Comparison of ENCODE assay signal across 15 cellular contexts in the genomic region with DNA sequence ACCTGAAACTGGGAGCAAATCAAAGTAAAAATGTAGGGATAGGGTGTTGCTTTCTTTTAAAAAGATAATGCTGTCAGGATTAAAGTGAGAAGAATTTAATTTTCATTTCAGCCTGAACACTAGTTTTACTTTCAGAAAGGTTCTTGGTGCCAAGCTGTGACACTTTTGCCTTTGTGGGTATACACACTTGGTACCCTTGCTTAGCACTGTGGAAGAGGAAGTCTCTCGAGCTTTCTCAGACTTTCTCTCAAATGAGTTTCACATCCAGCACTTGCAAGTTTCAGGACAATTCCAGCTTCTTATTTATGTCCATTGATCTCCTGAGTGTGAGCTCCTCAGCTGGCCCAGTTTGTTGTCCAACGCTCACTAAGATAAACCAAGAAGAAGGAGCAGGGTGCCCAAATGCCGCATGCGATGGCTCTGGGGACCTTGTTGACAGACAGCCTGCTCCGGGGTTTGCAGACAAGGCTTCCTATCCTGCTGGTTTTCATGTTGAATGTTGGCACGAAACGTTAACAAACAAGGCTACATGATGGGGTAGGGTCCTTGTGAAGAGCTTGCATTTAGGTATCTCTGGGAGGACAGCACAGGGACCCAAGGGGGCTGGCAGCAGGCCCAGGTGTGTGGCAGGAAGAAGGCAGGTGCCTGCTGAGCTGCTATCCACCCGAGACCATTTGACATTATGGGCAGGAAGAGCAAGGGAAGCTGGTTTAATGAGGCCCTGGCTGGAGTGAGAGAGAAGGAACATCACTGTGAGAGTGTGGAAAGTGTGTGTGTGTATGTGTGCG.
DNase-seq lines count a peak whose midpoint lies in the region; ATAC-seq and TF ChIP-seq lines count a peak whose summit lies in the region.
"Had no signal": no experiment of that assay in that cellular context is flagged by ENCODE, and none has a peak within 500 bp of the region (broad histone marks: within the 10 kb centered on the region; RNA-seq: fewer than 3 reads in every experiment).

No MANE protein-coding gene starts in this region.

- H3K4me3 ChIP-seq in tibial artery: no peak overlapping the region
- H3K4me3 ChIP-seq: esophagus squamous epithelium, heart right ventricle, skin epidermis, upper lobe of right lung had no signal

- no peak for TF ChIP-seq CTCF in tibial artery (IDR thresholded peaks at IDR 0.05)

- no peaks in the 10 kb centered on the region for H3K9me3 Mint-ChIP-seq in activated T-cell treated with anti-CD3 and anti-CD28 coated beads, Interleukin-2, amount 50 U/mL, for 24 hours
- no peaks in the 10 kb centered on the region for H3K9me3 Mint-ChIP-seq in effector memory CD8-positive, alpha-beta T cell
- H3K9me3 Mint-ChIP-seq: T-helper 1 cell treated with Interleukin-12 subunit alpha and Interleukin-12 subunit beta and Interleukin-4 antibody, amounts not matched to agents 30 μg/mL and 1 μg/mL, for 36 hours had no signal

- peaks cover 25% of the 10 kb centered on the region for H3K4me1 Mint-ChIP-seq in activated T-cell treated with anti-CD3 and anti-CD28 coated beads, Interleukin-2, amount 50 U/mL, for 24 hours (ENCODE audit: low read depth)
- H3K4me1 Mint-ChIP-seq in effector memory CD8-positive, alpha-beta T cell (ENCODE audit: low read depth in 2 of 2): peaks cover 20 to 23% of the 10 kb centered on the region in 2 donors

- no peaks in the 10 kb centered on the region for H3K9me3 ChIP-seq in tibial artery
- H3K9me3 ChIP-seq: esophagus squamous epithelium, heart right ventricle, upper lobe of right lung had no signal

- H3K27me3 Mint-ChIP-seq in activated T-cell treated with anti-CD3 and anti-CD28 coated beads, Interleukin-2, amount 50 U/mL, for 24 hours: no peaks in the 10 kb centered on the region
- H3K27me3 Mint-ChIP-seq in effector memory CD8-positive, alpha-beta T cell: no peaks in the 10 kb centered on the region

- no peak for DNase-seq in activated T-cell treated with anti-CD3 and anti-CD28 coated beads, Interleukin-2, amount 50 U/mL, for 24 hours
- DNase-seq in activated T-cell treated with anti-CD3 and anti-CD28 coated beads for 4 hours (no peak), NCI-H345 (lab: John Stamatoyannopoulos, UW) (peak; percentile 89), tibial artery (no peak), NCI-H2029 treated with DMSO at 0.1 percent for 48 hours (lab: John Stamatoyannopoulos, UW) (no peak), ureter (ENCODE audit: low spot score) (no peak)
- no peak for DNase-seq in effector memory CD8-positive, alpha-beta T cell
- DNase-seq: esophagus squamous epithelium; heart right ventricle; stimulated activated naive CD4-positive, alpha-beta T cell; upper lobe of right lung had no signal

- H3K36me3 ChIP-seq in tibial artery: peaks cover 67 to 81% (median 73%) of the 10 kb centered on the region in 3 donors

- peaks cover 85% of the 10 kb centered on the region for H3K36me3 Mint-ChIP-seq in activated T-cell treated with anti-CD3 and anti-CD28 coated beads, Interleukin-2, amount 50 U/mL, for 24 hours (ENCODE audit: low read depth)
- peaks cover 29% of the 10 kb centered on the region for H3K36me3 Mint-ChIP-seq in effector memory CD8-positive, alpha-beta T cell (ENCODE audit: insufficient read depth)

- peaks cover 0 to 32% (median 9%) of the 10 kb centered on the region in 4 donors for H3K4me1 ChIP-seq in tibial artery
- H3K4me1 ChIP-seq: esophagus squamous epithelium, upper lobe of right lung had no signal

- peak; percentile 55 for ATAC-seq in effector memory CD8-positive, alpha-beta T cell (replicated peaks)
- ATAC-seq in HG03342 (IDR thresholded peaks at IDR 0.05; ENCODE audit: unreplicated experiment): no peak
- ATAC-seq: heart right ventricle, Right ventricle myocardium inferior, upper lobe of right lung had no signal

- H3K27ac ChIP-seq in tibial artery: peak overlapping the region; percentile 63 to 77
- H3K27ac ChIP-seq: esophagus squamous epithelium, heart right ventricle, skin epidermis, upper lobe of right lung had no signal

- intact Hi-C loops in tibial artery (cut with DNase I; ENCODE audit: low total_unique reads): no loop called here

- H3K27ac Mint-ChIP-seq in activated T-cell treated with anti-CD3 and anti-CD28 coated beads, Interleukin-2, amount 50 U/mL, for 24 hours: peak overlapping the region; percentile 77
- peak overlapping the region; percentile 8 to 29 for H3K27ac Mint-ChIP-seq in effector memory CD8-positive, alpha-beta T cell
- H3K27ac Mint-ChIP-seq: T-helper 1 cell treated with Interleukin-12 subunit alpha and Interleukin-12 subunit beta and Interleukin-4 antibody, amounts not matched to agents 30 μg/mL and 1 μg/mL, for 36 hours had no signal

- H3K27me3 ChIP-seq in tibial artery: no peaks in the 10 kb centered on the region
- H3K27me3 ChIP-seq: esophagus squamous epithelium, heart right ventricle, upper lobe of right lung had no signal

- no peak overlapping the region for H3K4me3 Mint-ChIP-seq in activated T-cell treated with anti-CD3 and anti-CD28 coated beads, Interleukin-2, amount 50 U/mL, for 24 hours
- H3K4me3 Mint-ChIP-seq in effector memory CD8-positive, alpha-beta T cell: peak overlapping the region; percentile 37 to 48
- H3K4me3 Mint-ChIP-seq: T-helper 1 cell treated with Interleukin-12 subunit alpha and Interleukin-12 subunit beta and Interleukin-4 antibody, amounts not matched to agents 30 μg/mL and 1 μg/mL, for 36 hours had no signal
